18 cellular contexts compared by ENCODE assay signal in the genomic region with DNA sequence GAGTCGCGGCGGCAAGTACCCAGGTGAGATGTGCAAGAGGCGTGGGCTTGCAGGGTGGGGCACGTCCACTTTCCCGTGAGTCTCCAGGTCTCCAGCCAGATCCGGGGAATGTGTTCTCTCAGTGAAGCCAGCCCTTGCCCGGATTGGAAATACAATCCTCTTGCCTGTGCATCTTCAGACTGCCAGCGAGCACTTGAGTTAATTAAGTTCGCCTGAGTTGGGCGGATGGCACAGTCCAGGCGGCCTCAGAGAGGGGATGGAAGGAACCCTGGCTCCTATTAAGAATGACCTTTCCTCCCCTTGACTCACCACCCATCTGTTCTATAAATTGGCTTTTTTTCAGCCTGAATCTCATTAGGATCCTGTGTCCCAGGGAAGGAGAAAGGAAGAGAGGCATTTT. TPM values are rescaled to one million over a fixed set of nuclear protein-coding genes. Genes with fewer than 3 reads are reported as not detected.
"Had no signal": no experiment of that assay in that cellular context is flagged by ENCODE, and none has a peak within 500 bp of the region (broad histone marks: within the 10 kb centered on the region; RNA-seq: fewer than 3 reads in every experiment).

No MANE protein-coding gene starts in this region.

- ATAC-seq: naive thymus-derived CD4-positive, alpha-beta T cell; right cardiac atrium had no signal

- H3K4me1 ChIP-seq: colonic mucosa had no signal

- H3K4me3 ChIP-seq: colonic mucosa, lung, stomach, thoracic aorta had no signal

- H3K36me3 ChIP-seq: colonic mucosa, stomach, thoracic aorta had no signal

- H3K27ac ChIP-seq: colonic mucosa, stomach, thoracic aorta, VCaP had no signal

- H3K9me3 ChIP-seq: colonic mucosa, stomach, thoracic aorta had no signal

- H3K27me3 ChIP-seq: colonic mucosa, stomach had no signal

- DNase-seq: activated CD4-positive, alpha-beta T cell treated with anti-CD3 and anti-CD28 coated beads for 4 hours; activated naive CD4-positive, alpha-beta T cell treated with anti-CD3 and anti-CD28 coated beads, Interleukin-2, amount 10 ng/mL, durations not matched to agents 7 days and 5 days; activated T-cell treated with anti-CD3 and anti-CD28 coated beads for 4 hours; caudate nucleus; colonic mucosa; effector CD4-positive, alpha-beta T cell; naive thymus-derived CD4-positive, alpha-beta T cell; nucleus accumbens; right cardiac atrium; small intestine; stomach; T1000 had no signal

RNA-seq across cellular contexts. Expression of a gene that starts 33.3 kb away (rescaled TPM):
- total RNA-seq: activated CD8-positive, alpha-beta memory T cell treated with anti-CD3 and anti-CD28 coated beads for 36 hours; activated T-helper 2 cell treated with anti-CD3 and anti-CD28 coated beads, Interferon-gamma antibody, Interleukin-2, Interleukin-4, amounts not matched to agents 10 μg/mL and 5 μg/mL and 100 μg/mL, durations not matched to agents 14 hours and 24 hours and 36 hours; glomerular endothelial cell; naive thymus-derived CD4-positive, alpha-beta T cell had no signal
